1 cellular context compared by ENCODE assay signal in genomic region chr9:127450170-127450830, GRCh38.
TF ChIP-seq lines count a peak whose summit lies in the region.

No MANE protein-coding gene starts in this region.

TF ChIP-seq in IMR-90, 13 proteins besides CTCF, POLR2A, EP300 and RAD21:
- TF ChIP-seq SMC3 (IDR thresholded peaks at IDR 0.05; ENCODE audit: low read depth, low read length) (no peak), MXI1 (IDR thresholded peaks at IDR 0.05; ENCODE audit: borderline replicate concordance, low read depth, low read length) (peak; percentile 56; the same call in 1 of the 2 replicates)
